In the genomic region with DNA sequence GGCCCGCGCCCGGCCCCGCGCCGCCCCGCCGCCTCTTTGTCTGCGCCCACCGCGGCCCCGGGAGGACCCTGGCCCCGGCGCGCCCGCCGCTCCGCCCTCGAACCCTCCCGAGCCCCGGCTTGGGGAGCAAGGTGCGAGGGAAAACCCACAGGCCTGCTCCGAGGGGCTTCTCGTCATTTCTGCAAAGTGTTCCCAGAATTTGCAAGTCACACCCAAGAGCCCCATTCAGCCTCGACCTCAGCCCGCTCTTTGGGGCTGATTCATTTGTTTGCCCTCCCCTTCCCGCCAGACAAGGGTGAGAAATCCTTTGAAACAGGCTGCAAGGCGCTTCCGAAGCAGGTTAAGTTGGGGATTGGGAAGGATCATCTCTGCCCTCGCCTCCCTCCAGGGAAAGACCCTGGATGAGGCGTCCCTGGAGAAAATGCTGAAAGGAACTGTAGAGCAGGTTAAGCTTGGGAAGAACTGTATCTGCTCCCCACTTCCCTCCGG, we compare ENCODE assay signal across 8 cellular contexts. TPM values are rescaled to one million over a fixed set of nuclear protein-coding genes. Genes with fewer than 3 reads are reported as not detected.
A peak's percentile ranks its signal among the peaks of the same experiment; 100 is the strongest.
DNase-seq lines count a peak whose midpoint lies in the region; ATAC-seq, FAIRE-seq and TF ChIP-seq lines count a peak whose summit lies in the region.

No MANE protein-coding gene starts in this region.

- no peaks in the 10 kb centered on the region for H3K36me3 ChIP-seq in mammary epithelial cell (ENCODE audit: insufficient read depth, low read length)
- H3K36me3 ChIP-seq in HepG2 (replicated peaks in 1 of 2; ENCODE audit: control insufficient read depth in 1 of 2, insufficient read depth in 2 of 2, low read length in 2 of 2), result no peaks in the 10 kb centered on the region

- dilution Hi-C loops in mammary epithelial cell (cut with HindIII; ENCODE audit: low sequenced_read_pairs), result no loop called here

- H3K4me1 Mint-ChIP-seq in T-cell, result peaks cover 31 to 42% (median 37%) of the 10 kb centered on the region in 3 donors

- TF ChIP-seq POLR2A in HepG2 (IDR thresholded peaks at IDR 0.05; ENCODE audit: insufficient read depth in 1 of 2, low read depth in 2 of 2, low read length in 2 of 2), result 0 out of 4 replicates have a peak, but pooled peaks of 1 of the 2 experiments have one; percentile 8

- H4K20me1 ChIP-seq in mammary epithelial cell (ENCODE audit: insufficient read depth, low read length) (no peaks in the 10 kb centered on the region), HepG2 (ENCODE audit: insufficient read depth, low read length) (no peaks in the 10 kb centered on the region)

- H3K79me2 ChIP-seq in mammary epithelial cell (ENCODE audit: insufficient read depth, low read length) (peaks cover 43% of the 10 kb centered on the region), HepG2 (ENCODE audit: insufficient read depth, low read length) (peaks cover 38% of the 10 kb centered on the region)

- peak overlapping the region; percentile 83 for H3K27ac ChIP-seq in mammary epithelial cell (ENCODE audit: insufficient read depth, low read depth, low read length)
- H3K27ac ChIP-seq in HepG2 (ENCODE audit: extremely low read length, insufficient read depth, low read length), result peak overlapping the region; percentile 73

- no peaks in the 10 kb centered on the region for H3K36me3 Mint-ChIP-seq in T-cell

- H3K27me3 ChIP-seq in mammary epithelial cell (ENCODE audit: insufficient read depth, low read length) (no peaks in the 10 kb centered on the region), HepG2 (ENCODE audit: control insufficient read depth in 1 of 2, insufficient read depth in 2 of 2, low read length in 2 of 2) (no peaks in the 10 kb centered on the region; a peak in 1 of 5 replicates)

- H3K4me1 ChIP-seq in mammary epithelial cell (ENCODE audit: insufficient read depth, low read length) (peaks cover 21% of the 10 kb centered on the region), HepG2 (ENCODE audit: insufficient read depth, low read length) (peaks cover 64% of the 10 kb centered on the region)

- H3K4me3 ChIP-seq in mammary epithelial cell (replicated peaks in 1 of 3; ENCODE audit: insufficient read depth in 1 of 3, low read depth in 2 of 3, low read length in 3 of 3) (peak overlapping the region; percentile 42 to 70 (median 53)), HepG2 (replicated peaks in 1 of 3; ENCODE audit: insufficient read depth in 1 of 3, low read depth in 2 of 3, low read length in 3 of 3) (peak overlapping the region; percentile 66 to 82 (median 81))

- TF ChIP-seq RAD21 in HepG2 (CRISPR knock-in tag; IDR thresholded peaks at IDR 0.05), result no peak

- no peaks in the 10 kb centered on the region for H3K27me3 Mint-ChIP-seq in T-cell

- H3K9ac ChIP-seq in mammary epithelial cell (ENCODE audit: insufficient read depth, low read length), result peak overlapping the region; percentile 86
- H3K9ac ChIP-seq in HepG2 (ENCODE audit: insufficient read depth, low read depth, low read length), result peak overlapping the region; percentile 84

- H2AFZ ChIP-seq in mammary epithelial cell (ENCODE audit: low read depth, low read length), result peak overlapping the region; percentile 79
- peak overlapping the region; percentile 11 for H2AFZ ChIP-seq in HepG2 (ENCODE audit: low read length)

- no peaks in the 10 kb centered on the region for H3K9me3 ChIP-seq in mammary epithelial cell (replicated peaks; ENCODE audit: insufficient read depth, low read length)
- no peaks in the 10 kb centered on the region for H3K9me3 ChIP-seq in HepG2 (ENCODE audit: low read length)

- peak; percentile 5 for ATAC-seq in HG03196 (IDR thresholded peaks at IDR 0.05; ENCODE audit: unreplicated experiment)
- ATAC-seq in T-cell (replicated peaks in 1 of 4), result peak; percentile 5 to 12 (median 8)
- ATAC-seq in HepG2, result no peak; the same call in 1 of the 3 replicates

- TF ChIP-seq EP300 in HepG2 (IDR thresholded peaks at IDR 0.05; ENCODE audit: low read depth in 2 of 2, low read length in 2 of 2) (no peak), HepG2 (CRISPR knock-in tag; IDR thresholded peaks at IDR 0.05; ENCODE audit: borderline replicate concordance) (peak; percentile 17; the same call in 1 of the 2 replicates)

- BruUV-seq in mammary epithelial cell (replicated peaks; lab: Mats Ljungman, UMichigan) (no TSS peak), HepG2 (replicated peaks; lab: Mats Ljungman, UMichigan) (no TSS peak)

- POLR2A ChIA-PET in T-cell (lab: Charles Lee) (no interaction called here), HepG2 (lab: Yijun Ruan, JAX) (interaction anchor here (0.6 to 8.6 kb wide), 8 partner anchors 11 to 78 kb away, joined by 3 to 127 read pairs (median 6); a partner anchor contains a TSS)

- CTCF ChIA-PET in T-cell (lab: Charles Lee) (interaction anchor here in 1 of 2 donors (1.0 to 1.1 kb wide), 3 partner anchors 23 to 49 kb away, joined by 3 to 7 read pairs (median 4); no protein-coding TSS in a partner anchor), mammary epithelial cell (lab: Charles Lee; ENCODE audit: low non-redundant PET) (no interaction called here), HepG2 (lab: Yijun Ruan, JAX; ENCODE audit: low intra/inter-chr PET ratio, low total read pairs) (interaction anchor here (2.1 kb wide), 1 partner anchor 49 kb away, joined by 7 read pairs; no protein-coding TSS in a partner anchor)

- peak overlapping the region; percentile 82 to 89 (median 89) for H3K4me3 Mint-ChIP-seq in T-cell

- no peaks in the 10 kb centered on the region for H3K9me3 Mint-ChIP-seq in T-cell

- 8% methylated on average over 9 of the region's 32 CpGs for WGBS in mammary epithelial cell (ENCODE audit: low coverage, missing lambda C conversion rate)
- 2% methylated on average over 8 of the region's 32 CpGs for whole genome bisulfite sequencing in HepG2 (ENCODE audit: low lambda C conversion rate)

- H3K4me2 ChIP-seq in mammary epithelial cell (ENCODE audit: insufficient read depth, low read depth, low read length), result peak overlapping the region; percentile 84
- H3K4me2 ChIP-seq in HepG2 (ENCODE audit: low read depth, low read length), result peak overlapping the region; percentile 100

- FAIRE-seq in HepG2 (lab: Jason Lieb, UNC), result peak; percentile 47

- DNase-seq in EL (peak; percentile 74), T-cell (peak in 9 of 34 experiments; percentile 0 to 26 (median 16)), mammary epithelial cell (peak; percentile 70), HepG2 (ENCODE audit: low spot score) (peak; percentile 49), GM13977 (ENCODE audit: low spot score) (no peak), LoVo (ENCODE audit: low spot score) (no peak)
- DNase-seq in stimulated activated CD4-positive, alpha-beta T cell treated with anti-CD3 and anti-CD28 coated beads, TNF-alpha, amount 100 ng/mL, for 48 hours (ENCODE audit: low read depth in 3 of 3), result peak in 2 of 3 donors; percentile 9 to 44

- in situ Hi-C loops in mammary epithelial cell (cut with MboI; ENCODE audit: low sequenced_read_pairs in 2 of 2) (no loop called here), HepG2 (cut with HindIII; ENCODE audit: extremely low pct_ligation_motif_present, low pct_unique_long_range_greater_than_20kb) (no loop called here), GM13977 (cut with MboI; ENCODE audit: low pct_unique_long_range_greater_than_20kb, low sequenced_read_pairs, unreplicated experiment) (no loop called here)

- intact Hi-C loops in mammary epithelial cell (cut with micrococcal nuclease), result loop anchor here (1.0 to 2.0 kb wide), 3 partner anchors 26 to 48 kb away; no protein-coding TSS in a partner anchor
- intact Hi-C loops in HepG2 (cut with micrococcal nuclease; ENCODE audit: unreplicated experiment), result loop anchor here (1.0 kb wide), 1 partner anchor 48 kb away; no protein-coding TSS in a partner anchor

- H3K27ac Mint-ChIP-seq in T-cell, result peak overlapping the region; percentile 85 to 87

- no peak for TF ChIP-seq CTCF in mammary epithelial cell (conservative IDR thresholded peaks at IDR 0.05 in 1 of 2, IDR thresholded peaks at IDR 0.05 in 1 of 2; ENCODE audit: extremely low read depth in 1 of 2, insufficient read depth in 1 of 2, low read depth in 1 of 2, low read length in 2 of 2)
- TF ChIP-seq CTCF in HepG2 (CRISPR knock-in tag; IDR thresholded peaks at IDR 0.05), result no peak
- TF ChIP-seq CTCF in GM13977 (IDR thresholded peaks at IDR 0.05; ENCODE audit: extremely low read depth, insufficient read depth, missing control alignments), result no peak

TF ChIP-seq in HepG2, 621 proteins besides CTCF, POLR2A, EP300 and RAD21 (continues in another document):
- no peak for TF ChIP-seq NCOA1 (CRISPR knock-in tag; IDR thresholded peaks at IDR 0.05)
- TF ChIP-seq SOX13 (IDR thresholded peaks at IDR 0.05), result no peak
- peak in 1 of 2 experiments; percentile 16; a peak in 1 of 4 replicates for TF ChIP-seq SOX13 (CRISPR knock-in tag; conservative IDR thresholded peaks at IDR 0.05 in 1 of 2, IDR thresholded peaks at IDR 0.05 in 1 of 2)
- TF ChIP-seq NFKBIZ (CRISPR knock-in tag; IDR thresholded peaks at IDR 0.05), result 0 out of 2 replicates have a peak, but pooled peaks have one; percentile 13
- TF ChIP-seq TOPORS (CRISPR knock-in tag; IDR thresholded peaks at IDR 0.05), result no peak
- TF ChIP-seq SAP130 (CRISPR knock-in tag; IDR thresholded peaks at IDR 0.05; ENCODE audit: low read depth), result peak; percentile 44

RNA-seq across cellular contexts. Expression of a gene that starts 0.3 kb away (rescaled TPM):
- total RNA-seq in T-cell (10 to 100 TPM; 47.2 to 69.5 (median 59.4) TPM), mammary epithelial cell (10 to 100 TPM; 86.1 to 97.4 TPM), HepG2 (2016; rRNA removed; fragmentation: Illumina TruSeq; extraction: Trizol) (28.9 and 30.2 TPM in 2 replicates)
- polyA plus RNA-seq in mammary epithelial cell (38.0 TPM), HepG2 (2011; rRNA removed) (42.8 and 43.7 TPM in 2 replicates)
- 72.3 TPM for polyA minus RNA-seq in mammary epithelial cell
- total RNA-seq in HepG2 (2016; cell fraction: cytosol; rRNA removed; fragmentation: Illumina TruSeq; extraction: Trizol; ENCODE audit: low read depth), result 16.2 and 21.0 TPM in 2 replicates
- 26.9 and 28.6 TPM in 2 replicates for total RNA-seq in HepG2 (2016; cell fraction: insoluble cytoplasmic fraction; rRNA removed; fragmentation: Illumina TruSeq; extraction: Trizol)
- total RNA-seq in HepG2 (2016; cell fraction: membrane; rRNA removed; fragmentation: Illumina TruSeq; extraction: Trizol), result 15.5 and 15.9 TPM in 2 replicates
- 33.5 and 40.7 TPM in 2 replicates for total RNA-seq in HepG2 (2016; cell fraction: nucleus; rRNA removed; fragmentation: Illumina TruSeq; extraction: Trizol)
- 26.7 and 33.0 TPM in 2 replicates for polyA plus RNA-seq in HepG2 (2011; cell fraction: cytosol; rRNA removed)
- polyA plus RNA-seq in HepG2 (2011; cell fraction: nucleus; rRNA removed), result 30.4 and 31.8 TPM in 2 replicates
- polyA plus RNA-seq in HepG2 (2012), result 21.0 and 26.9 TPM in 2 replicates
- 0.83 and 0.97 TPM in 2 replicates for polyA plus RNA-seq in HepG2 (2016; cell fraction: cytosol; fragmentation: Illumina TruSeq; extraction: Trizol; ENCODE audit: low read depth)
- 22.9 and 23.8 TPM in 2 replicates for polyA plus RNA-seq in HepG2 (2016; cell fraction: insoluble cytoplasmic fraction; fragmentation: Illumina TruSeq; extraction: Trizol; ENCODE audit: low read depth)
- 3.9 and 5.6 TPM in 2 replicates for polyA plus RNA-seq in HepG2 (2016; cell fraction: membrane; fragmentation: Illumina TruSeq; extraction: Trizol; ENCODE audit: low read depth)
- 35.5 and 36.6 TPM in 2 replicates for polyA plus RNA-seq in HepG2 (2016; cell fraction: nucleus; fragmentation: Illumina TruSeq; extraction: Trizol; ENCODE audit: insufficient read depth, low read depth)
- 62.5 and 153 TPM in 2 replicates for polyA minus RNA-seq in HepG2 (2011; rRNA and poly(A)+ RNA removed; ENCODE audit: low replicate concordance)
- 23.9 and 31.3 TPM in 2 replicates for polyA minus RNA-seq in HepG2 (2011; cell fraction: cytosol; rRNA and poly(A)+ RNA removed)
- 47.6 and 65.9 TPM in 2 replicates for polyA minus RNA-seq in HepG2 (2011; cell fraction: nucleus; rRNA and poly(A)+ RNA removed)

Comparison
In these comparisons a context has a peak if more than half of its experiments do, and no peak if none do; other contexts are left out.
1. DNase-seq: peak in EL (single experiment), mammary epithelial cell (single experiment), HepG2 (single experiment) and stimulated activated CD4-positive, alpha-beta T cell treated with anti-CD3 and anti-CD28 coated beads, TNF-alpha, amount 100 ng/mL, for 48 hours (2 of 3); none in GM13977 (single experiment) and LoVo (single experiment).